37 cellular contexts compared by ENCODE assay signal in genomic region chr12:102522768-102523167, GRCh38. TPM values are rescaled to one million over a fixed set of nuclear protein-coding genes. Genes with fewer than 3 reads are reported as not detected.
DNase-seq lines count a peak whose midpoint lies in the region; ATAC-seq and TF ChIP-seq lines count a peak whose summit lies in the region.
"Had no signal": no experiment of that assay in that cellular context is flagged by ENCODE, and none has a peak within 500 bp of the region (broad histone marks: within the 10 kb centered on the region; RNA-seq: fewer than 3 reads in every experiment).

No MANE protein-coding gene starts in this region.

- H3K4me1 Mint-ChIP-seq in progenitor cell of endocrine pancreas (ENCODE audit: low read depth), result peaks cover 11% of the 10 kb centered on the region
- H3K4me1 Mint-ChIP-seq: activated CD4-positive, alpha-beta T cell treated with anti-CD3 and anti-CD28 coated beads for 36 hours; B cell; naive thymus-derived CD8-positive, alpha-beta T cell had no signal

- peaks cover 16% of the 10 kb centered on the region for H3K27me3 Mint-ChIP-seq in progenitor cell of endocrine pancreas

- DNase-seq in SHP77 (lab: John Stamatoyannopoulos, UW), result peak; percentile 17 to 19
- no peak for DNase-seq in SHP77 treated with DMSO at 0.1 percent for 48 hours (lab: John Stamatoyannopoulos, UW)
- DNase-seq in LHCN-M2 (ENCODE audit: low read depth), result peak; percentile 82
- peak; percentile 95 to 98 for DNase-seq in SJCRH30
- no peak for DNase-seq in progenitor cell of endocrine pancreas (ENCODE audit: low spot score, unreplicated experiment)
- DNase-seq in NCI-H1092 (lab: John Stamatoyannopoulos, UW), result no peak
- DNase-seq in stimulated activated naive CD8-positive, alpha-beta T cell treated with anti-CD3 and anti-CD28 coated beads, Interleukin-15, Interleukin-2, amounts not matched to agents 100 U/mL and 50 U/mL, for 24 hours, result no peak
- DNase-seq: activated CD4-positive, alpha-beta T cell treated with anti-CD3 and anti-CD28 coated beads for 36 hours; activated effector memory CD4-positive, alpha-beta T cell treated with Interleukin-2 at 50 U/mL for 16 hours; amygdala; brain microvascular endothelial cell; CD8-positive, alpha-beta T cell; cerebellar nuclear complex; dermis blood vessel endothelial cell; EL; esophagus squamous epithelium; foreskin keratinocyte; head of caudate nucleus; kidney; left ventricle myocardium superior; naive thymus-derived CD8-positive, alpha-beta T cell; NCI-H1105 treated with DMSO at 0.1 percent for 48 hours; NCI-H187 treated with DMSO at 0.1 percent for 48 hours; NCI-H345; NK-92 treated with Interleukin-12 subunit alpha and Interleukin-12 subunit beta, amount 100 ng/mL, for 24 hours; nucleus accumbens; PC-9; psoas muscle; SIG-M5; sigmoid colon; stimulated activated CD4-positive, alpha-beta T cell treated with anti-CD3 and anti-CD28 coated beads, Interleukin-4, amount 100 ng/mL, for 1 hour; SW 1271; transverse colon had no signal

- peak overlapping the region; percentile 68 for H3K27ac ChIP-seq in SJCRH30
- H3K27ac ChIP-seq: brain microvascular endothelial cell, esophagus squamous epithelium, foreskin keratinocyte, PC-9, psoas muscle, sigmoid colon, transverse colon had no signal

- peak overlapping the region; percentile 7; the same call in 1 of the 2 replicates for H3K4me3 ChIP-seq in SJCRH30
- H3K4me3 ChIP-seq: esophagus squamous epithelium, PC-9, psoas muscle, sigmoid colon, transverse colon had no signal

- H3K36me3 Mint-ChIP-seq in progenitor cell of endocrine pancreas (ENCODE audit: insufficient read depth), result no peaks in the 10 kb centered on the region
- H3K36me3 Mint-ChIP-seq: activated naive CD4-positive, alpha-beta T cell treated with anti-CD3 and anti-CD28 coated beads, Interleukin-2, amount 50 U/mL, for 72 hours; CD8-positive, alpha-beta T cell; naive thymus-derived CD8-positive, alpha-beta T cell had no signal

- H3K9me3 Mint-ChIP-seq in progenitor cell of endocrine pancreas (ENCODE audit: low read depth), result no peaks in the 10 kb centered on the region
- H3K9me3 Mint-ChIP-seq: CD8-positive, alpha-beta T cell; naive thymus-derived CD8-positive, alpha-beta T cell had no signal

- TF ChIP-seq CTCF in progenitor cell of endocrine pancreas (IDR thresholded peaks at IDR 0.05; ENCODE audit: unreplicated experiment), result peak; percentile 14

- H3K27ac Mint-ChIP-seq in progenitor cell of endocrine pancreas, result peak overlapping the region; percentile 12
- H3K27ac Mint-ChIP-seq: activated CD4-positive, alpha-beta T cell treated with anti-CD3 and anti-CD28 coated beads for 36 hours; activated naive CD4-positive, alpha-beta T cell treated with anti-CD3 and anti-CD28 coated beads, Interleukin-2, amount 50 U/mL, for 72 hours; B cell; CD8-positive, alpha-beta T cell; naive thymus-derived CD8-positive, alpha-beta T cell had no signal

- no peaks in the 10 kb centered on the region for H3K36me3 ChIP-seq in SJCRH30
- H3K36me3 ChIP-seq: brain microvascular endothelial cell, esophagus squamous epithelium, sigmoid colon, transverse colon had no signal

- no peak overlapping the region for H3K4me3 Mint-ChIP-seq in progenitor cell of endocrine pancreas (ENCODE audit: low read depth)
- H3K4me3 Mint-ChIP-seq: activated CD4-positive, alpha-beta T cell treated with anti-CD3 and anti-CD28 coated beads for 36 hours; B cell; CD8-positive, alpha-beta T cell had no signal

- H3K27me3 ChIP-seq in SJCRH30, result no peaks in the 10 kb centered on the region
- H3K27me3 ChIP-seq: brain microvascular endothelial cell, esophagus squamous epithelium, foreskin keratinocyte, sigmoid colon, transverse colon had no signal

- ATAC-seq in GM21737 (IDR thresholded peaks at IDR 0.05; ENCODE audit: unreplicated experiment), result no peak
- ATAC-seq in stimulated activated naive CD8-positive, alpha-beta T cell treated with anti-CD3 and anti-CD28 coated beads, Interleukin-15, Interleukin-2, amounts not matched to agents 100 U/mL and 50 U/mL, for 24 hours, result no peak
- ATAC-seq: activated CD4-positive, alpha-beta T cell treated with anti-CD3 and anti-CD28 coated beads for 36 hours; activated naive CD4-positive, alpha-beta T cell treated with anti-CD3 and anti-CD28 coated beads, Interleukin-2, amount 50 U/mL, for 72 hours; CD8-positive, alpha-beta T cell; foreskin keratinocyte; left ventricle myocardium superior; naive thymus-derived CD8-positive, alpha-beta T cell; psoas muscle had no signal

- H3K9me3 ChIP-seq in SJCRH30 (replicated peaks), result no peaks in the 10 kb centered on the region
- H3K9me3 ChIP-seq: esophagus squamous epithelium, psoas muscle, sigmoid colon, transverse colon had no signal

- peaks cover 25% of the 10 kb centered on the region for H3K4me1 ChIP-seq in SJCRH30
- H3K4me1 ChIP-seq: esophagus squamous epithelium, foreskin keratinocyte, psoas muscle, sigmoid colon, transverse colon had no signal

RNA-seq across cellular contexts. Expression of gene IGF1, which starts 42.4 kb away (rescaled TPM):
- total RNA-seq in LHCN-M2 (2014; rRNA removed), result not detected in 2 replicates
- not detected for polyA plus RNA-seq in LHCN-M2 (2012)
- total RNA-seq in SJCRH30 (2014; rRNA removed; shearing (Covaris generic)), result 0.03 and 0.20 TPM in 2 replicates
- 0.57 and 1.6 TPM in 2 replicates for total RNA-seq in progenitor cell of endocrine pancreas
- total RNA-seq: activated CD4-positive, alpha-beta T cell treated with anti-CD3 and anti-CD28 coated beads for 36 hours; B cell; CD8-positive, alpha-beta T cell; foreskin keratinocyte; M059J; PC-9 had no signal
- polyA plus RNA-seq: foreskin keratinocyte; naive thymus-derived CD8-positive, alpha-beta T cell had no signal

Comparison
In these comparisons a context has a peak if more than half of its experiments do, and no peak if none do; other contexts are left out.
1. DNase-seq: peak in SHP77 (2 of 2), LHCN-M2 (single experiment) and SJCRH30 (2 of 2); none in SHP77 treated with DMSO at 0.1 percent for 48 hours (single experiment), progenitor cell of endocrine pancreas (single experiment), NCI-H1092 (single experiment) and stimulated activated naive CD8-positive, alpha-beta T cell treated with anti-CD3 and anti-CD28 coated beads, Interleukin-15, Interleukin-2, amounts not matched to agents 100 U/mL and 50 U/mL, for 24 hours (single experiment).